Comparison of ENCODE assay signal across 1 cellular context in the genomic region with DNA sequence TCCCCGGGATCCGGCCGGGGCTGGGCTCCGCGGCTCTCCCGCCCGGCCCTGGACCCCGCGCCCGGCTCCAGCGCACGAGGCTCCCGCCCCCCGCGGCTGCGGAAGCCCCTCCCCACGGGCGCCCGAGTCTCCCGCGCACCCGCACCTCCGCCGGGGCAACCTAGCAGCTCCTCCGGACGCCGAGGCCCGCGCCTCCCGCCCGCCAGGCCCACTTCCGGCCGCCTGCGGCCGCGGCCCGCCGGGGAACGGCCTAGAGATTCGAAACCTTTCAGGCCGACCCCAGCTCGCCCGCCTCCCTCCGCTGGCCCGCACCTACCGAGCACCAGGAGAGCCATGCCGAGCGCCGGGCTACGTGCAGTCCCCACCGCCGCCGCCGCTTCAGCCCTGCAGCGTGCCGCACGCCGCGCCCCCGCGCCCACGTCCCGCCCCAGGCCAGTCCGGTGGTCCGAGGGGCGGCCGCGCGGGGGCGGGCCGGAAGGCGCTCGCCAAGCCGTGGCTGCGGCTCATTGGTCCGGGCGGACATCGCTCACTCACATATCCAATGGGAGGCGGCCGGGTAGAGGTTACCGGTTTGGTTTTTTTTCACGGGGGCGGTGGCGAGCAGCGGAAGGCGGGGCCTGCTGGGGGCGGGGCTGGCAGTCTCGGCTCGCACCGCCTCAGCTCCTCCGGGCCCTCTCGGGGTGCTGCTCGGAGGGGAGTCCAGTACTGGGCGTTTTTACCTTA.
A peak's percentile ranks its signal among the peaks of the same experiment; 100 is the strongest.
TF ChIP-seq lines count a peak whose summit lies in the region.

A gene with protein sequence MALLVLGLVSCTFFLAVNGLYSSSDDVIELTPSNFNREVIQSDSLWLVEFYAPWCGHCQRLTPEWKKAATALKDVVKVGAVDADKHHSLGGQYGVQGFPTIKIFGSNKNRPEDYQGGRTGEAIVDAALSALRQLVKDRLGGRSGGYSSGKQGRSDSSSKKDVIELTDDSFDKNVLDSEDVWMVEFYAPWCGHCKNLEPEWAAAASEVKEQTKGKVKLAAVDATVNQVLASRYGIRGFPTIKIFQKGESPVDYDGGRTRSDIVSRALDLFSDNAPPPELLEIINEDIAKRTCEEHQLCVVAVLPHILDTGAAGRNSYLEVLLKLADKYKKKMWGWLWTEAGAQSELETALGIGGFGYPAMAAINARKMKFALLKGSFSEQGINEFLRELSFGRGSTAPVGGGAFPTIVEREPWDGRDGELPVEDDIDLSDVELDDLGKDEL (minus strand): TSS at position 424 of the 723 bp plus-strand sequence. CDS start 89 bp downstream, at position 335.

TF ChIP-seq in HepG2, 621 proteins besides CTCF, POLR2A, EP300 and RAD21 (continued from another document and continues in another):
- TF ChIP-seq AHDC1 (CRISPR knock-in tag; IDR thresholded peaks at IDR 0.05; ENCODE audit: borderline replicate concordance) (no peak), POLR2G (IDR thresholded peaks at IDR 0.05; ENCODE audit: low read depth, low read length) (peak; percentile 81), ZNF674 (CRISPR knock-in tag; IDR thresholded peaks at IDR 0.05; ENCODE audit: low read depth) (no peak), SP4 (CRISPR knock-in tag; IDR thresholded peaks at IDR 0.05) (peak; percentile 100), ZZZ3 (CRISPR knock-in tag; IDR thresholded peaks at IDR 0.05; ENCODE audit: borderline replicate concordance) (no peak), SNAPC5 (CRISPR knock-in tag; IDR thresholded peaks at IDR 0.05; ENCODE audit: borderline replicate concordance) (no peak), EZH2 (conservative IDR thresholded peaks at IDR 0.05; ENCODE audit: low read depth, low read length) (no peak), ZNF17 (CRISPR knock-in tag; IDR thresholded peaks at IDR 0.05) (no peak), ZNF367 (CRISPR knock-in tag; IDR thresholded peaks at IDR 0.05; ENCODE audit: borderline replicate concordance) (no peak; the same call in 1 of the 2 replicates), POLR2AphosphoS5 (IDR thresholded peaks at IDR 0.05; ENCODE audit: low read depth, low read length) (peak; percentile 73), TCF12 (IDR thresholded peaks at IDR 0.05) (no peak), TCF12 (CRISPR knock-in tag; IDR thresholded peaks at IDR 0.05) (no peak), ZNF350 (CRISPR knock-in tag; IDR thresholded peaks at IDR 0.05; ENCODE audit: borderline replicate concordance, low read depth) (no peak), ZNF556 (CRISPR knock-in tag; IDR thresholded peaks at IDR 0.05; ENCODE audit: borderline replicate concordance) (no peak), FOXC1 (CRISPR knock-in tag; IDR thresholded peaks at IDR 0.05; ENCODE audit: borderline replicate concordance) (peak; percentile 28; the same call in 1 of the 2 replicates), ZNF382 (CRISPR knock-in tag; IDR thresholded peaks at IDR 0.05; ENCODE audit: borderline replicate concordance) (no peak), ZIK1 (CRISPR knock-in tag; IDR thresholded peaks at IDR 0.05; ENCODE audit: borderline replicate concordance, low read depth) (peak; percentile 70; the same call in 1 of the 2 replicates), ZNF687 (CRISPR knock-in tag; IDR thresholded peaks at IDR 0.05) (peak; percentile 69), NCOA2 (CRISPR knock-in tag; IDR thresholded peaks at IDR 0.05) (no peak), ZBTB8A (CRISPR knock-in tag; IDR thresholded peaks at IDR 0.05; ENCODE audit: borderline replicate concordance, low read depth) (no peak), MYC (CRISPR knock-in tag; IDR thresholded peaks at IDR 0.05; ENCODE audit: borderline replicate concordance) (peak; percentile 86; the same call in 1 of the 2 replicates), ZKSCAN1 (IDR thresholded peaks at IDR 0.05; ENCODE audit: low read length) (no peak), ZFX (CRISPR knock-in tag; IDR thresholded peaks at IDR 0.05; ENCODE audit: low read depth) (peak; percentile 95), TMF1 (CRISPR knock-in tag; IDR thresholded peaks at IDR 0.05; ENCODE audit: low read depth) (no peak), ZNF709 (CRISPR knock-in tag; IDR thresholded peaks at IDR 0.05) (0 out of 2 replicates have a peak, but pooled peaks have one; percentile 75), ZNF33B (CRISPR knock-in tag; IDR thresholded peaks at IDR 0.05) (no peak), MZF1 (CRISPR knock-in tag; IDR thresholded peaks at IDR 0.05; ENCODE audit: borderline replicate concordance) (no peak), ZNF510 (CRISPR knock-in tag; IDR thresholded peaks at IDR 0.05; ENCODE audit: low read depth) (no peak), MYNN (CRISPR knock-in tag; IDR thresholded peaks at IDR 0.05; ENCODE audit: low read depth) (no peak), TBX3 (IDR thresholded peaks at IDR 0.05; ENCODE audit: borderline replicate concordance) (no peak), CENPX (CRISPR knock-in tag; IDR thresholded peaks at IDR 0.05) (no peak), ZNF337 (CRISPR knock-in tag; IDR thresholded peaks at IDR 0.05; ENCODE audit: borderline replicate concordance, low read depth) (no peak), ZNF713 (CRISPR knock-in tag; IDR thresholded peaks at IDR 0.05) (no peak), RBAK (CRISPR knock-in tag; IDR thresholded peaks at IDR 0.05) (no peak)
- TF ChIP-seq, protein P1, sequence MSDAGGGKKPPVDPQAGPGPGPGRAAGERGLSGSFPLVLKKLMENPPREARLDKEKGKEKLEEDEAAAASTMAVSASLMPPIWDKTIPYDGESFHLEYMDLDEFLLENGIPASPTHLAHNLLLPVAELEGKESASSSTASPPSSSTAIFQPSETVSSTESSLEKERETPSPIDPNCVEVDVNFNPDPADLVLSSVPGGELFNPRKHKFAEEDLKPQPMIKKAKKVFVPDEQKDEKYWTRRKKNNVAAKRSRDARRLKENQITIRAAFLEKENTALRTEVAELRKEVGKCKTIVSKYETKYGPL (CRISPR knock-in tag; IDR thresholded peaks at IDR 0.05): no peak
- TF ChIP-seq, protein P2, sequence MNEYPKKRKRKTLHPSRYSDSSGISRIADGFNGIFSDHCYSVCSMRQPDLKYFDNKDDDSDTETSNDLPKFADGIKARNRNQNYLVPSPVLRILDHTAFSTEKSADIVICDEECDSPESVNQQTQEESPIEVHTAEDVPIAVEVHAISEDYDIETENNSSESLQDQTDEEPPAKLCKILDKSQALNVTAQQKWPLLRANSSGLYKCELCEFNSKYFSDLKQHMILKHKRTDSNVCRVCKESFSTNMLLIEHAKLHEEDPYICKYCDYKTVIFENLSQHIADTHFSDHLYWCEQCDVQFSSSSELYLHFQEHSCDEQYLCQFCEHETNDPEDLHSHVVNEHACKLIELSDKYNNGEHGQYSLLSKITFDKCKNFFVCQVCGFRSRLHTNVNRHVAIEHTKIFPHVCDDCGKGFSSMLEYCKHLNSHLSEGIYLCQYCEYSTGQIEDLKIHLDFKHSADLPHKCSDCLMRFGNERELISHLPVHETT (CRISPR knock-in tag; conservative IDR thresholded peaks at IDR 0.05): peak; percentile 77; the same call in 1 of the 2 replicates
- TF ChIP-seq, protein P3, sequence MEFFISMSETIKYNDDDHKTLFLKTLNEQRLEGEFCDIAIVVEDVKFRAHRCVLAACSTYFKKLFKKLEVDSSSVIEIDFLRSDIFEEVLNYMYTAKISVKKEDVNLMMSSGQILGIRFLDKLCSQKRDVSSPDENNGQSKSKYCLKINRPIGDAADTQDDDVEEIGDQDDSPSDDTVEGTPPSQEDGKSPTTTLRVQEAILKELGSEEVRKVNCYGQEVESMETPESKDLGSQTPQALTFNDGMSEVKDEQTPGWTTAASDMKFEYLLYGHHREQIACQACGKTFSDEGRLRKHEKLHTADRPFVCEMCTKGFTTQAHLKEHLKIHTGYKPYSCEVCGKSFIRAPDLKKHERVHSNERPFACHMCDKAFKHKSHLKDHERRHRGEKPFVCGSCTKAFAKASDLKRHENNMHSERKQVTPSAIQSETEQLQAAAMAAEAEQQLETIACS (CRISPR knock-in tag; IDR thresholded peaks at IDR 0.05): 0 out of 2 replicates have a peak, but pooled peaks have one; percentile 15
- TF ChIP-seq, protein P4, sequence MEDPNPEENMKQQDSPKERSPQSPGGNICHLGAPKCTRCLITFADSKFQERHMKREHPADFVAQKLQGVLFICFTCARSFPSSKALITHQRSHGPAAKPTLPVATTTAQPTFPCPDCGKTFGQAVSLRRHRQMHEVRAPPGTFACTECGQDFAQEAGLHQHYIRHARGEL (CRISPR knock-in tag; IDR thresholded peaks at IDR 0.05): no peak
- TF ChIP-seq, protein P5, sequence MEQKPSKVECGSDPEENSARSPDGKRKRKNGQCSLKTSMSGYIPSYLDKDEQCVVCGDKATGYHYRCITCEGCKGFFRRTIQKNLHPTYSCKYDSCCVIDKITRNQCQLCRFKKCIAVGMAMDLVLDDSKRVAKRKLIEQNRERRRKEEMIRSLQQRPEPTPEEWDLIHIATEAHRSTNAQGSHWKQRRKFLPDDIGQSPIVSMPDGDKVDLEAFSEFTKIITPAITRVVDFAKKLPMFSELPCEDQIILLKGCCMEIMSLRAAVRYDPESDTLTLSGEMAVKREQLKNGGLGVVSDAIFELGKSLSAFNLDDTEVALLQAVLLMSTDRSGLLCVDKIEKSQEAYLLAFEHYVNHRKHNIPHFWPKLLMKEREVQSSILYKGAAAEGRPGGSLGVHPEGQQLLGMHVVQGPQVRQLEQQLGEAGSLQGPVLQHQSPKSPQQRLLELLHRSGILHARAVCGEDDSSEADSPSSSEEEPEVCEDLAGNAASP (CRISPR knock-in tag; IDR thresholded peaks at IDR 0.05; ENCODE audit: borderline replicate concordance): no peak
- TF ChIP-seq, protein P6, sequence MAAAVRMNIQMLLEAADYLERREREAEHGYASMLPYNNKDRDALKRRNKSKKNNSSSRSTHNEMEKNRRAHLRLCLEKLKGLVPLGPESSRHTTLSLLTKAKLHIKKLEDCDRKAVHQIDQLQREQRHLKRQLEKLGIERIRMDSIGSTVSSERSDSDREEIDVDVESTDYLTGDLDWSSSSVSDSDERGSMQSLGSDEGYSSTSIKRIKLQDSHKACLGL (CRISPR knock-in tag; IDR thresholded peaks at IDR 0.05): peak; percentile 37; the same call in 1 of the 2 replicates
- TF ChIP-seq, protein P7, sequence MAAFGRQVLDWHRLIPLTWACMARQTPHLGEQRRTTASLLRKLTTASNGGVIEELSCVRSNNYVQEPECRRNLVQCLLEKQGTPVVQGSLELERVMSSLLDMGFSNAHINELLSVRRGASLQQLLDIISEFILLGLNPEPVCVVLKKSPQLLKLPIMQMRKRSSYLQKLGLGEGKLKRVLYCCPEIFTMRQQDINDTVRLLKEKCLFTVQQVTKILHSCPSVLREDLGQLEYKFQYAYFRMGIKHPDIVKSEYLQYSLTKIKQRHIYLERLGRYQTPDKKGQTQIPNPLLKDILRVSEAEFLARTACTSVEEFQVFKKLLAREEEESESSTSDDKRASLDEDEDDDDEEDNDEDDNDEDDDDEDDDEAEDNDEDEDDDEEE (CRISPR knock-in tag; IDR thresholded peaks at IDR 0.05): no peak
